ENCODE assay signal across 1 cellular context in genomic region chr2:189762551-189763298, GRCh38.
TF ChIP-seq lines count a peak whose summit lies in the region.

A gene with protein sequence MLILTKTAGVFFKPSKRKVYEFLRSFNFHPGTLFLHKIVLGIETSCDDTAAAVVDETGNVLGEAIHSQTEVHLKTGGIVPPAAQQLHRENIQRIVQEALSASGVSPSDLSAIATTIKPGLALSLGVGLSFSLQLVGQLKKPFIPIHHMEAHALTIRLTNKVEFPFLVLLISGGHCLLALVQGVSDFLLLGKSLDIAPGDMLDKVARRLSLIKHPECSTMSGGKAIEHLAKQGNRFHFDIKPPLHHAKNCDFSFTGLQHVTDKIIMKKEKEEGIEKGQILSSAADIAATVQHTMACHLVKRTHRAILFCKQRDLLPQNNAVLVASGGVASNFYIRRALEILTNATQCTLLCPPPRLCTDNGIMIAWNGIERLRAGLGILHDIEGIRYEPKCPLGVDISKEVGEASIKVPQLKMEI (minus strand): TSS chr2:189762792. CDS start chr2:189761640, 1,152 bp downstream.

TF ChIP-seq in HepG2, 621 proteins besides CTCF, POLR2A, EP300 and RAD21 (continued from another document and continues in another):
- TF ChIP-seq CEBPZ (IDR thresholded peaks at IDR 0.05; ENCODE audit: low read length) = no peak
- TF ChIP-seq NR1H2 (CRISPR knock-in tag; IDR thresholded peaks at IDR 0.05; ENCODE audit: borderline replicate concordance, low read depth) = no peak
- no peak; the same call in 1 of the 2 replicates for TF ChIP-seq ZNF607 (CRISPR knock-in tag; IDR thresholded peaks at IDR 0.05; ENCODE audit: borderline replicate concordance)
- TF ChIP-seq ZNF326 (CRISPR knock-in tag; IDR thresholded peaks at IDR 0.05; ENCODE audit: borderline replicate concordance) = 0 out of 2 replicates have a peak, but pooled peaks have one; percentile 29
- TF ChIP-seq HIVEP1 (CRISPR knock-in tag; IDR thresholded peaks at IDR 0.05) = peak; percentile 74; the same call in 1 of the 2 replicates
- no peak for TF ChIP-seq NFAT5 (CRISPR knock-in tag; IDR thresholded peaks at IDR 0.05)
- TF ChIP-seq, protein P1, sequence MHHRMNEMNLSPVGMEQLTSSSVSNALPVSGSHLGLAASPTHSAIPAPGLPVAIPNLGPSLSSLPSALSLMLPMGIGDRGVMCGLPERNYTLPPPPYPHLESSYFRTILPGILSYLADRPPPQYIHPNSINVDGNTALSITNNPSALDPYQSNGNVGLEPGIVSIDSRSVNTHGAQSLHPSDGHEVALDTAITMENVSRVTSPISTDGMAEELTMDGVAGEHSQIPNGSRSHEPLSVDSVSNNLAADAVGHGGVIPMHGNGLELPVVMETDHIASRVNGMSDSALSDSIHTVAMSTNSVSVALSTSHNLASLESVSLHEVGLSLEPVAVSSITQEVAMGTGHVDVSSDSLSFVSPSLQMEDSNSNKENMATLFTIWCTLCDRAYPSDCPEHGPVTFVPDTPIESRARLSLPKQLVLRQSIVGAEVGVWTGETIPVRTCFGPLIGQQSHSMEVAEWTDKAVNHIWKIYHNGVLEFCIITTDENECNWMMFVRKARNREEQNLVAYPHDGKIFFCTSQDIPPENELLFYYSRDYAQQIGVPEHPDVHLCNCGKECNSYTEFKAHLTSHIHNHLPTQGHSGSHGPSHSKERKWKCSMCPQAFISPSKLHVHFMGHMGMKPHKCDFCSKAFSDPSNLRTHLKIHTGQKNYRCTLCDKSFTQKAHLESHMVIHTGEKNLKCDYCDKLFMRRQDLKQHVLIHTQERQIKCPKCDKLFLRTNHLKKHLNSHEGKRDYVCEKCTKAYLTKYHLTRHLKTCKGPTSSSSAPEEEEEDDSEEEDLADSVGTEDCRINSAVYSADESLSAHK (CRISPR knock-in tag; IDR thresholded peaks at IDR 0.05; ENCODE audit: borderline replicate concordance) = no peak
- peak; percentile 51; the same call in 1 of the 2 replicates for TF ChIP-seq ZNF746 (CRISPR knock-in tag; IDR thresholded peaks at IDR 0.05)
- TF ChIP-seq ZNF207 (IDR thresholded peaks at IDR 0.05; ENCODE audit: borderline replicate concordance) = no peak
- TF ChIP-seq SMARCC2 (IDR thresholded peaks at IDR 0.05) = no peak
- TF ChIP-seq TEAD3 (CRISPR knock-in tag; optimal IDR thresholded peaks at IDR 0.05; ENCODE audit: borderline replicate concordance) = peak; percentile 62
- no peak for TF ChIP-seq ZFYVE20 (CRISPR knock-in tag; IDR thresholded peaks at IDR 0.05; ENCODE audit: borderline replicate concordance, low read depth)
- no peak for TF ChIP-seq ZNF496 (CRISPR knock-in tag; IDR thresholded peaks at IDR 0.05; ENCODE audit: insufficient replicate concordance)
- TF ChIP-seq CBFB (CRISPR knock-in tag; IDR thresholded peaks at IDR 0.05) = peak; percentile 63
- TF ChIP-seq, protein P2, sequence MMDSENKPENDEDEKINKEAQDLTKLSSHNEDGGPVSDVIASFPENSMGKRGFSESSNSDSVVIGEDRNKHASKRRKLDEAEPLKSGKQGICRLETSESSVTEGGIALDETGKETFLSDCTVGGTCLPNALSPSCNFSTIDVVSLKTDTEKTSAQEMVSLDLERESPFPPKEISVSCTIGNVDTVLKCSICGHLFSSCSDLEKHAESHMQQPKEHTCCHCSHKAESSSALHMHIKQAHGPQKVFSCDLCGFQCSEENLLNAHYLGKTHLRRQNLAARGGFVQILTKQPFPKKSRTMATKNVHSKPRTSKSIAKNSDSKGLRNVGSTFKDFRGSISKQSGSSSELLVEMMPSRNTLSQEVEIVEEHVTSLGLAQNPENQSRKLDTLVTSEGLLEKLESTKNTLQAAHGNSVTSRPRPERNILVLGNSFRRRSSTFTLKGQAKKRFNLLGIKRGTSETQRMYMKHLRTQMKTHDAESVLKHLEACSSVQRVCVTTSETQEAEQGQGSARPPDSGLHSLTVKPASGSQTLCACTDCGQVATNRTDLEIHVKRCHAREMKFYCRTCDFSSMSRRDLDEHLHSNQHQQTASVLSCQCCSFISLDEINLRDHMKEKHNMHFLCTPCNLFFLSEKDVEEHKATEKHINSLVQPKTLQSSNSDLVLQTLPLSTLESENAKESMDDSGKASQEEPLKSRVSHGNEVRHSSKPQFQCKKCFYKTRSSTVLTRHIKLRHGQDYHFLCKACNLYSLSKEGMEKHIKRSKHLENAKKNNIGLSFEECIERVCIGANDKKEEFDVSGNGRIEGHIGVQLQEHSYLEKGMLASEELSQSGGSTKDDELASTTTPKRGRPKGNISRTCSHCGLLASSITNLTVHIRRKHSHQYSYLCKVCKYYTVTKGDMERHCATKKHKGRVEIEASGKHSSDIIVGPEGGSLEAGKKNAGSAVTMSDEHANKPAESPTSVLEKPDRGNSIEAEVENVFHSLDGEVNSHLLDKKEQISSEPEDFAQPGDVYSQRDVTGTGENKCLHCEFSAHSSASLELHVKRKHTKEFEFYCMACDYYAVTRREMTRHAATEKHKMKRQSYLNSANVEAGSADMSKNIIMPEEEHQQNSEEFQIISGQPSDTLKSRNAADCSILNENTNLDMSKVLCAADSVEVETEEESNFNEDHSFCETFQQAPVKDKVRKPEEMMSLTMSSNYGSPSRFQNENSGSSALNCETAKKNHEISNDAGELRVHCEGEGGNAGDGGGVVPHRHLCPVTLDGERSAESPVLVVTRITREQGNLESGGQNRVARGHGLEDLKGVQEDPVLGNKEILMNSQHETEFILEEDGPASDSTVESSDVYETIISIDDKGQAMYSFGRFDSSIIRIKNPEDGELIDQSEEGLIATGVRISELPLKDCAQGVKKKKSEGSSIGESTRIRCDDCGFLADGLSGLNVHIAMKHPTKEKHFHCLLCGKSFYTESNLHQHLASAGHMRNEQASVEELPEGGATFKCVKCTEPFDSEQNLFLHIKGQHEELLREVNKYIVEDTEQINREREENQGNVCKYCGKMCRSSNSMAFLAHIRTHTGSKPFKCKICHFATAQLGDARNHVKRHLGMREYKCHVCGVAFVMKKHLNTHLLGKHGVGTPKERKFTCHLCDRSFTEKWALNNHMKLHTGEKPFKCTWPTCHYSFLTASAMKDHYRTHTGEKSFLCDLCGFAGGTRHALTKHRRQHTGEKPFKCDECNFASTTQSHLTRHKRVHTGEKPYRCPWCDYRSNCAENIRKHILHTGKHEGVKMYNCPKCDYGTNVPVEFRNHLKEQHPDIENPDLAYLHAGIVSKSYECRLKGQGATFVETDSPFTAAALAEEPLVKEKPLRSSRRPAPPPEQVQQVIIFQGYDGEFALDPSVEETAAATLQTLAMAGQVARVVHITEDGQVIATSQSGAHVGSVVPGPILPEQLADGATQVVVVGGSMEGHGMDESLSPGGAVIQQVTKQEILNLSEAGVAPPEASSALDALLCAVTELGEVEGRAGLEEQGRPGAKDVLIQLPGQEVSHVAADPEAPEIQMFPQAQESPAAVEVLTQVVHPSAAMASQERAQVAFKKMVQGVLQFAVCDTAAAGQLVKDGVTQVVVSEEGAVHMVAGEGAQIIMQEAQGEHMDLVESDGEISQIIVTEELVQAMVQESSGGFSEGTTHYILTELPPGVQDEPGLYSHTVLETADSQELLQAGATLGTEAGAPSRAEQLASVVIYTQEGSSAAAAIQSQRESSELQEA (CRISPR knock-in tag; IDR thresholded peaks at IDR 0.05; ENCODE audit: not compliant biosample characterization) = peak; percentile 63
- TF ChIP-seq HCFC1 (IDR thresholded peaks at IDR 0.05; ENCODE audit: low read depth, low read length) = 0 out of 2 replicates have a peak, but pooled peaks have one; percentile 41
- TF ChIP-seq, protein P3, sequence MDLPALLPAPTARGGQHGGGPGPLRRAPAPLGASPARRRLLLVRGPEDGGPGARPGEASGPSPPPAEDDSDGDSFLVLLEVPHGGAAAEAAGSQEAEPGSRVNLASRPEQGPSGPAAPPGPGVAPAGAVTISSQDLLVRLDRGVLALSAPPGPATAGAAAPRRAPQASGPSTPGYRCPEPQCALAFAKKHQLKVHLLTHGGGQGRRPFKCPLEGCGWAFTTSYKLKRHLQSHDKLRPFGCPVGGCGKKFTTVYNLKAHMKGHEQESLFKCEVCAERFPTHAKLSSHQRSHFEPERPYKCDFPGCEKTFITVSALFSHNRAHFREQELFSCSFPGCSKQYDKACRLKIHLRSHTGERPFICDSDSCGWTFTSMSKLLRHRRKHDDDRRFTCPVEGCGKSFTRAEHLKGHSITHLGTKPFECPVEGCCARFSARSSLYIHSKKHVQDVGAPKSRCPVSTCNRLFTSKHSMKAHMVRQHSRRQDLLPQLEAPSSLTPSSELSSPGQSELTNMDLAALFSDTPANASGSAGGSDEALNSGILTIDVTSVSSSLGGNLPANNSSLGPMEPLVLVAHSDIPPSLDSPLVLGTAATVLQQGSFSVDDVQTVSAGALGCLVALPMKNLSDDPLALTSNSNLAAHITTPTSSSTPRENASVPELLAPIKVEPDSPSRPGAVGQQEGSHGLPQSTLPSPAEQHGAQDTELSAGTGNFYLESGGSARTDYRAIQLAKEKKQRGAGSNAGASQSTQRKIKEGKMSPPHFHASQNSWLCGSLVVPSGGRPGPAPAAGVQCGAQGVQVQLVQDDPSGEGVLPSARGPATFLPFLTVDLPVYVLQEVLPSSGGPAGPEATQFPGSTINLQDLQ (CRISPR knock-in tag; IDR thresholded peaks at IDR 0.05) = no peak
- peak; percentile 41; the same call in 1 of the 2 replicates for TF ChIP-seq ZNF839 (CRISPR knock-in tag; IDR thresholded peaks at IDR 0.05; ENCODE audit: borderline replicate concordance)
- peak; percentile 91; the same call in 1 of the 2 replicates for TF ChIP-seq HOMEZ (CRISPR knock-in tag; IDR thresholded peaks at IDR 0.05; ENCODE audit: low read depth)
- TF ChIP-seq BHLHE40 (IDR thresholded peaks at IDR 0.05; ENCODE audit: low read length) = peak; percentile 12; the same call in 1 of the 2 replicates
- TF ChIP-seq, protein P4, sequence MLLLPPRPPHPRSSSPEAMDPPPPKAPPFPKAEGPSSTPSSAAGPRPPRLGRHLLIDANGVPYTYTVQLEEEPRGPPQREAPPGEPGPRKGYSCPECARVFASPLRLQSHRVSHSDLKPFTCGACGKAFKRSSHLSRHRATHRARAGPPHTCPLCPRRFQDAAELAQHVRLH (CRISPR knock-in tag; IDR thresholded peaks at IDR 0.05; ENCODE audit: borderline replicate concordance, low read depth) = peak; percentile 93; the same call in 1 of the 2 replicates
- no peak for TF ChIP-seq ZNF674 (CRISPR knock-in tag; IDR thresholded peaks at IDR 0.05; ENCODE audit: low read depth)
- no peak for TF ChIP-seq PCBP1 (IDR thresholded peaks at IDR 0.05; ENCODE audit: borderline replicate concordance, low read depth, low read length)
- peak; percentile 73; the same call in 1 of the 2 replicates for TF ChIP-seq ZNF747 (CRISPR knock-in tag; IDR thresholded peaks at IDR 0.05; ENCODE audit: borderline replicate concordance)
- no peak for TF ChIP-seq RFX1 (IDR thresholded peaks at IDR 0.05)
- peak; percentile 70; the same call in 1 of the 2 replicates for TF ChIP-seq SRY (CRISPR knock-in tag; IDR thresholded peaks at IDR 0.05)
